ENCODE assay signal across 9 cellular contexts in the genomic region with DNA sequence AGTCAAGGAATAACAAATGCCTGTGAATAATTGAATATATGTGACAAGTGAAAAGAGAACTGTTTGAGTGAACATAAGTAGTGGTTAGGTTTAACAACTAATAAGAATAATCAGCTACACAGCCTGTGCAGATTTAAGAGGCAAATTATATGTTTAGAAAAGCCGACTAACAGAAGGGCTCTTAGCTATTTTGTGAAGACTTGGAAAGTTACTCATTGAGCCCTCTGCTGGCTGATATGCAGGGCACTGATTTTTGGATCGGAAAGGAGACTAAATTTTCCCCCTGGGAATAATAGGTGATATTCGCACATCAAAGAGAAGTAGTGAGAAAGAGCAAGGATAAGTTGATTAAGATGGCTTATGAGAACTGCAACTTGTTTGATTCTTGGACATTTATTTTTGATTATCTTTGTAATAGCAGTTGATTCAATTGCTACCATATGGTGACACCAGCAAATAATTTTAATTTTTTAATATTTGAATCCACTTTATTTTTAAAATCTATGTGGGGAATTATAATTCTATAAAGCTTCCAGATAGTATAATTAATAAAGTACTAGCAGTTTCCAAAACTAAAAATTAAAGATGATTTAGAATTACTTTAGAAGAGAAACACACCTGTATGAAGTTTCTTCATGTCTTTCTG.
DNase-seq lines count a peak whose midpoint lies in the region; ATAC-seq and TF ChIP-seq lines count a peak whose summit lies in the region.
"Had no signal": no experiment of that assay in that cellular context is flagged by ENCODE, and none has a peak within 500 bp of the region (broad histone marks: within the 10 kb centered on the region; RNA-seq: fewer than 3 reads in every experiment).

No MANE protein-coding gene starts in this region.

- CTCF ChIA-PET in IMR-90 (lab: Yijun Ruan, JAX) (interaction anchor here (0.5 to 2.1 kb wide), 16 partner anchors 11 to 1382 kb away, joined by 3 to 10 read pairs (median 3); a partner anchor contains a TSS), SK-N-SH (lab: Yijun Ruan, JAX) (interaction anchor here (0.6 to 4.9 kb wide), 19 partner anchors 9 to 1202 kb away, joined by 3 to 29 read pairs (median 4); no protein-coding TSS in a partner anchor)

- peak; percentile 42 for DNase-seq in IMR-90
- DNase-seq in SK-N-SH: peak; percentile 26
- DNase-seq in heart left ventricle: no peak
- DNase-seq in stomach: no peak
- no peak for DNase-seq in activated CD4-positive, alpha-beta T cell treated with anti-CD3 and anti-CD28 coated beads, Interleukin-2, amount 50 U/mL, for 48 hours
- no peak for DNase-seq in aorta
- no peak for DNase-seq in ecto neural progenitor cell (ENCODE audit: low spot score)

- H3K9me1 ChIP-seq in IMR-90 (ENCODE audit: insufficient read depth, low read length): no peaks in the 10 kb centered on the region

- H2BK15ac ChIP-seq in IMR-90 (ENCODE audit: low read depth, low read length): no peak overlapping the region

- WGBS in IMR-90 (ENCODE audit: extremely low coverage in 2 of 2, insufficient read length in 1 of 2), 2 experiments: 80% methylated on average over 1 of the region's 3 CpGs; no CpG with 5 or more reads in 1 of the 2 experiments
- WGBS in SK-N-SH (ENCODE audit: low lambda C conversion rate): 17% methylated on average over 3 of the region's 3 CpGs
- WGBS in heart left ventricle, 4 donors: 6 to 16% (median 10%) methylated on average over 3 of the region's 3 CpGs
- 12 to 24% (median 15%) methylated on average over 3 of the region's 3 CpGs for WGBS in stomach, 5 donors
- 2% methylated on average over 3 of the region's 3 CpGs for WGBS in aorta, 2 donors

- H3K9me2 ChIP-seq in DOHH2 (replicated peaks; ENCODE audit: control insufficient read depth, low read length) (no peaks in the 10 kb centered on the region), SK-N-SH (no peaks in the 10 kb centered on the region)

- H2BK5ac ChIP-seq in IMR-90 (ENCODE audit: low read depth, low read length, poor library complexity, severe bottlenecking): no peak overlapping the region

- no TSS peak for BruUV-seq in IMR-90 (replicated peaks; lab: Mats Ljungman, UMichigan)

- H2AFZ ChIP-seq in IMR-90 (replicated peaks; ENCODE audit: low read length, poor library complexity) (no peak overlapping the region), SK-N-SH (ENCODE audit: low read depth) (peak overlapping the region; percentile 56; the same call in 1 of the 2 replicates)

- TF ChIP-seq POLR2A in IMR-90 (IDR thresholded peaks at IDR 0.05; ENCODE audit: low read depth, low read length): no peak
- TF ChIP-seq POLR2A in heart left ventricle (IDR thresholded peaks at IDR 0.05): no peak
- no peak for TF ChIP-seq POLR2A in stomach (IDR thresholded peaks at IDR 0.05)

- no peak overlapping the region for H2BK120ac ChIP-seq in IMR-90 (ENCODE audit: low read depth, low read length)

- TF ChIP-seq CTCF in DOHH2 (IDR thresholded peaks at IDR 0.05; ENCODE audit: low read depth, low read length, poor library complexity, severe bottlenecking) (peak; percentile 54), IMR-90 (conservative IDR thresholded peaks at IDR 0.05; ENCODE audit: low read depth, low read length) (peak; percentile 62), SK-N-SH (IDR thresholded peaks at IDR 0.05) (peak; percentile 83), heart left ventricle (IDR thresholded peaks at IDR 0.05) (peak; percentile 43 to 80 (median 70)), stomach (IDR thresholded peaks at IDR 0.05) (peak in 4 of 7 experiments; percentile 40 to 68 (median 52))

- H3F3A ChIP-seq in DOHH2 (ENCODE audit: control insufficient read depth, insufficient read depth) (no peaks in the 10 kb centered on the region), SK-N-SH (replicated peaks; ENCODE audit: insufficient read depth) (no peaks in the 10 kb centered on the region)

- POLR2A ChIA-PET in IMR-90 (lab: Charles Lee; ENCODE audit: unreplicated experiment): no interaction called here
- POLR2A ChIA-PET in SK-N-SH (lab: Yijun Ruan, JAX): no interaction called here

- intact Hi-C loops in IMR-90 (cut with micrococcal nuclease): loop anchor here (1.0 to 2.0 kb wide), 2 partner anchors 142 to 181 kb away; no protein-coding TSS in a partner anchor
- intact Hi-C loops in heart left ventricle (cut with DNase I): loop anchor here in 9 of 10 donors (1.0 to 10.0 kb wide), 13 partner anchors 141 to 749 kb away; no protein-coding TSS in a partner anchor
- intact Hi-C loops in stomach (cut with DNase I; ENCODE audit: low total_unique reads): loop anchor here (5.0 kb wide), 1 partner anchor 181 kb away; no protein-coding TSS in a partner anchor
- intact Hi-C loops in aorta (cut with DNase I): loop anchor here (5.0 kb wide), 2 partner anchors 141 to 181 kb away; no protein-coding TSS in a partner anchor

- no peak overlapping the region for H3K56ac ChIP-seq in IMR-90 (ENCODE audit: extremely low read depth, insufficient read depth, low read length)

- H3K9me3 ChIP-seq in DOHH2 (ENCODE audit: control insufficient read depth, insufficient read depth, low read length) (no peaks in the 10 kb centered on the region), IMR-90 (ENCODE audit: control insufficient read depth, insufficient read depth, low read length) (no peaks in the 10 kb centered on the region), SK-N-SH (no peaks in the 10 kb centered on the region), heart left ventricle (no peaks in the 10 kb centered on the region), stomach (no peaks in the 10 kb centered on the region), aorta (ENCODE audit: control insufficient read depth, low read length) (no peaks in the 10 kb centered on the region)
- H3K9me3 ChIP-seq: neutrophil had no signal

- H3K14ac ChIP-seq in IMR-90 (replicated peaks; ENCODE audit: low read depth, low read length): no peak overlapping the region

- H3K4ac ChIP-seq in IMR-90 (ENCODE audit: low read depth, low read length): no peak overlapping the region

- H3K36me3 ChIP-seq in DOHH2 (ENCODE audit: control insufficient read depth, low read length) (no peaks in the 10 kb centered on the region), IMR-90 (ENCODE audit: control insufficient read depth, insufficient read depth, low read length) (no peaks in the 10 kb centered on the region), SK-N-SH (replicated peaks in 1 of 2; ENCODE audit: control insufficient read depth in 1 of 2, insufficient read depth in 2 of 2, low read length in 1 of 2) (no peaks in the 10 kb centered on the region), heart left ventricle (no peaks in the 10 kb centered on the region), stomach (no peaks in the 10 kb centered on the region), aorta (ENCODE audit: control insufficient read depth in 1 of 2, insufficient read depth in 2 of 2, low read length in 1 of 2) (no peaks in the 10 kb centered on the region)
- H3K36me3 ChIP-seq: neutrophil had no signal

- H3K79me2 ChIP-seq in DOHH2 (ENCODE audit: control insufficient read depth, low read length) (no peaks in the 10 kb centered on the region), SK-N-SH (ENCODE audit: insufficient read depth) (no peaks in the 10 kb centered on the region)

- H2BK20ac ChIP-seq in IMR-90 (ENCODE audit: low read depth, low read length): no peak overlapping the region

- no peak overlapping the region for H4K91ac ChIP-seq in IMR-90 (ENCODE audit: insufficient read depth, low read depth, low read length)

- H2AK5ac ChIP-seq in IMR-90 (ENCODE audit: low read depth, low read length): no peak overlapping the region

- TF ChIP-seq RAD21 in IMR-90 (IDR thresholded peaks at IDR 0.05; ENCODE audit: low read length) (peak; percentile 53), SK-N-SH (IDR thresholded peaks at IDR 0.05; ENCODE audit: low read length) (peak; percentile 62)

- no peaks in the 10 kb centered on the region for H3K27me3 ChIP-seq in DOHH2 (ENCODE audit: control insufficient read depth, low read length)
- no peaks in the 10 kb centered on the region for H3K27me3 ChIP-seq in IMR-90 (ENCODE audit: control insufficient read depth, insufficient read depth, low read length)
- no peaks in the 10 kb centered on the region for H3K27me3 ChIP-seq in SK-N-SH (ENCODE audit: insufficient read depth)
- H3K27me3 ChIP-seq in heart left ventricle: no peaks in the 10 kb centered on the region
- H3K27me3 ChIP-seq in stomach: no peaks in the 10 kb centered on the region
- H3K27me3 ChIP-seq in aorta (ENCODE audit: control insufficient read depth in 1 of 2, insufficient read depth in 2 of 2, low read length in 1 of 2): no peaks in the 10 kb centered on the region
- H3K27me3 ChIP-seq: neutrophil had no signal

- no peak overlapping the region for H4K8ac ChIP-seq in IMR-90 (ENCODE audit: low read depth in 2 of 2, low read length in 2 of 2)

- in situ Hi-C loops in IMR-90 (cut with MboI; ENCODE audit: low sequenced_read_pairs): no loop called here

- no peak overlapping the region for H2AK9ac ChIP-seq in IMR-90 (replicated peaks; ENCODE audit: low read depth, low read length, poor library complexity)

- no peak overlapping the region for H3K4me2 ChIP-seq in DOHH2 (ENCODE audit: low read length)
- no peak overlapping the region for H3K4me2 ChIP-seq in IMR-90 (ENCODE audit: low read depth, low read length)
- no peak overlapping the region for H3K4me2 ChIP-seq in SK-N-SH

- TF ChIP-seq EP300 in SK-N-SH (IDR thresholded peaks at IDR 0.05; ENCODE audit: borderline replicate concordance in 1 of 2, low read depth in 1 of 2, low read length in 1 of 2): no peak
- TF ChIP-seq EP300 in stomach (IDR thresholded peaks at IDR 0.05): no peak

- dilution Hi-C loops in IMR-90 (cut with HindIII; ENCODE audit: low sequenced_read_pairs, unreplicated experiment): no loop called here

- H3K9ac ChIP-seq in IMR-90 (ENCODE audit: low read depth, low read length) (no peak overlapping the region), SK-N-SH (no peak overlapping the region)

- H3K4me1 ChIP-seq in DOHH2 (ENCODE audit: control insufficient read depth, low read length) (no peaks in the 10 kb centered on the region), IMR-90 (ENCODE audit: control insufficient read depth, insufficient read depth, low read length) (no peaks in the 10 kb centered on the region), SK-N-SH (ENCODE audit: control insufficient read depth in 1 of 2, insufficient read depth in 2 of 2, low read depth in 1 of 2, low read length in 1 of 2) (no peaks in the 10 kb centered on the region), heart left ventricle (peaks cover 0 to 4% (median 0%) of the 10 kb centered on the region in 12 donors), stomach (peaks cover 0 to 6% (median 3%) of the 10 kb centered on the region in 4 donors), aorta (ENCODE audit: control insufficient read depth in 1 of 2, insufficient read depth in 2 of 2, low read length in 2 of 2) (no peaks in the 10 kb centered on the region)

- H3K23ac ChIP-seq in IMR-90 (ENCODE audit: low read depth, low read length): no peak overlapping the region

- H3K18ac ChIP-seq in IMR-90 (ENCODE audit: low read depth, low read length): no peak overlapping the region

- no peak overlapping the region for H3K4me3 ChIP-seq in DOHH2 (ENCODE audit: low read length)
- H3K4me3 ChIP-seq in IMR-90 (ENCODE audit: insufficient read depth, low read depth, low read length): no peak overlapping the region
- H3K4me3 ChIP-seq in SK-N-SH (ENCODE audit: low read depth in 2 of 2, low read length in 1 of 2): no peak overlapping the region
- H3K4me3 ChIP-seq in heart left ventricle: no peak overlapping the region
- no peak overlapping the region for H3K4me3 ChIP-seq in stomach
- H3K4me3 ChIP-seq in aorta (ENCODE audit: low read length in 2 of 2): no peak overlapping the region

- H4K20me1 ChIP-seq in DOHH2 (ENCODE audit: control insufficient read depth, insufficient read depth, low read depth, low read length): no peaks in the 10 kb centered on the region
- no peaks in the 10 kb centered on the region for H4K20me1 ChIP-seq in IMR-90 (ENCODE audit: insufficient read depth, low read length)
- H4K20me1 ChIP-seq in SK-N-SH (ENCODE audit: insufficient read depth): no peaks in the 10 kb centered on the region

- no peak overlapping the region for H4K5ac ChIP-seq in IMR-90 (ENCODE audit: low read depth, low read length)

- peak; percentile 80 for ATAC-seq in IMR-90 (ENCODE audit: low read depth)
- peak in 1 of 4 donors; percentile 70 for ATAC-seq in heart left ventricle
- no peak for ATAC-seq in aorta (ENCODE audit: low FRiP score)

- no peak overlapping the region for H3K27ac ChIP-seq in DOHH2 (ENCODE audit: low read depth, low read length)
- H3K27ac ChIP-seq in IMR-90 (ENCODE audit: insufficient read depth, low read length): no peak overlapping the region
- H3K27ac ChIP-seq in SK-N-SH (ENCODE audit: low read depth in 2 of 2, low read length in 1 of 2): no peak overlapping the region
- no peak overlapping the region for H3K27ac ChIP-seq in heart left ventricle
- H3K27ac ChIP-seq in stomach: no peak overlapping the region
- no peak overlapping the region for H3K27ac ChIP-seq in aorta (ENCODE audit: low read depth in 1 of 2, low read length in 2 of 2)
- H3K27ac ChIP-seq: neutrophil had no signal

- H3K79me1 ChIP-seq in IMR-90 (ENCODE audit: low read depth in 1 of 2, low read length in 2 of 2): no peaks in the 10 kb centered on the region

Comparison
In these comparisons a context has a peak if more than half of its experiments do, and no peak if none do; other contexts are left out.
1. DNase-seq: peak in IMR-90 (single experiment) and SK-N-SH (single experiment); none in heart left ventricle (0 of 5), stomach (single experiment), activated CD4-positive, alpha-beta T cell treated with anti-CD3 and anti-CD28 coated beads, Interleukin-2, amount 50 U/mL, for 48 hours (0 of 2), aorta (0 of 2) and ecto neural progenitor cell (single experiment).
2. Peak in every context shown above with its lines, with median percentiles within 50 percentile points of each other: CTCF ChIP-seq.